ENCODE assay signal across 8 cellular contexts in genomic region chr7:144842377-144842851, GRCh38. TPM values are rescaled to one million over a fixed set of nuclear protein-coding genes. Genes with fewer than 3 reads are reported as not detected.
DNase-seq lines count a peak whose midpoint lies in the region; ATAC-seq, FAIRE-seq and TF ChIP-seq lines count a peak whose summit lies in the region.

No MANE protein-coding gene starts in this region.

- peak; percentile 88 for DNase-seq in CD14-positive monocyte (ENCODE audit: low spot score)
- DNase-seq in WTC11 (ENCODE audit: low spot score): no peak
- DNase-seq in right cardiac atrium: peak in 2 of 3 donors; percentile 27 to 47
- DNase-seq in D721Med (ENCODE audit: insufficient read length, low spot score): no peak
- DNase-seq in kidney: no peak

- peaks cover 0 to 3% of the 10 kb centered on the region in 2 donors for H3K36me3 Mint-ChIP-seq in CD14-positive monocyte
- H3K36me3 Mint-ChIP-seq in WTC11: no peaks in the 10 kb centered on the region

- peaks cover 21% of the 10 kb centered on the region for H3K4me1 Mint-ChIP-seq in CD14-positive monocyte
- H3K4me1 Mint-ChIP-seq in WTC11: peaks cover 5% of the 10 kb centered on the region

- CTCF ChIA-PET in WTC11 (lab: Charles Lee): no interaction called here

- FAIRE-seq in D721Med (lab: Jason Lieb, UNC) (no peak), kidney (lab: Jason Lieb, UNC) (no peak)

- peak overlapping the region; percentile 65 to 93 for H3K4me3 Mint-ChIP-seq in CD14-positive monocyte
- no peak overlapping the region for H3K4me3 Mint-ChIP-seq in WTC11

- H3K9me3 ChIP-seq in right cardiac atrium (ENCODE audit: control insufficient read depth, low read length) (no peaks in the 10 kb centered on the region), subcutaneous abdominal adipose tissue (ENCODE audit: control insufficient read depth in 5 of 5, low read length in 5 of 5) (peaks cover 0 to 18% (median 3%) of the 10 kb centered on the region in 5 donors), kidney (ENCODE audit: control insufficient read depth in 1 of 2, low read length in 2 of 2) (peaks cover 0 to 5% of the 10 kb centered on the region in 2 donors)

- 44% methylated on average over 6 of the region's 6 CpGs for WGBS in right cardiac atrium

- H3K27me3 Mint-ChIP-seq in CD14-positive monocyte (ENCODE audit: low read depth in 3 of 3) (no peaks in the 10 kb centered on the region), WTC11 (ENCODE audit: low read depth) (no peaks in the 10 kb centered on the region; the same call in 1 of the 2 replicates)

- H3K9ac ChIP-seq in subcutaneous abdominal adipose tissue (ENCODE audit: low read length in 5 of 5): no peak overlapping the region
- no peak overlapping the region for H3K9ac ChIP-seq in kidney (ENCODE audit: low read length in 2 of 2)

- no peaks in the 10 kb centered on the region for H3K27me3 ChIP-seq in right cardiac atrium (ENCODE audit: control insufficient read depth, insufficient read depth)
- H3K27me3 ChIP-seq in subcutaneous abdominal adipose tissue (ENCODE audit: control insufficient read depth in 5 of 5, insufficient read depth in 4 of 5, low read length in 5 of 5): no peaks in the 10 kb centered on the region

- H3K4me1 ChIP-seq in right cardiac atrium (ENCODE audit: control insufficient read depth, insufficient read depth, low read length) (no peaks in the 10 kb centered on the region), subcutaneous abdominal adipose tissue (ENCODE audit: control insufficient read depth in 5 of 5, insufficient read depth in 5 of 5, low read length in 5 of 5) (peaks cover 0 to 8% (median 0%) of the 10 kb centered on the region in 5 donors), kidney (ENCODE audit: control insufficient read depth in 1 of 2, insufficient read depth in 1 of 2, low read depth in 1 of 2, low read length in 2 of 2) (no peaks in the 10 kb centered on the region)

- H3K27ac ChIP-seq in right cardiac atrium (ENCODE audit: low read length): peak overlapping the region; percentile 20
- peak overlapping the region; percentile 24 for H3K27ac ChIP-seq in subcutaneous abdominal adipose tissue (ENCODE audit: low read depth, low read length)
- no peak overlapping the region for H3K27ac ChIP-seq in kidney (ENCODE audit: low read depth in 2 of 2, low read length in 2 of 2)

- POLR2A ChIA-PET in WTC11 (lab: Charles Lee): no interaction called here

- TF ChIP-seq CTCF in CD14-positive monocyte (IDR thresholded peaks at IDR 0.05) (no peak), WTC11 (IDR thresholded peaks at IDR 0.05) (no peak), D721Med (IDR thresholded peaks at IDR 0.05; ENCODE audit: insufficient read depth, missing control alignments) (no peak), kidney (IDR thresholded peaks at IDR 0.05; ENCODE audit: borderline replicate concordance, extremely low read depth, insufficient read depth) (no peak)

- H3K36me3 ChIP-seq in subcutaneous abdominal adipose tissue (ENCODE audit: control insufficient read depth in 5 of 5, insufficient read depth in 5 of 5, low read length in 5 of 5) (no peaks in the 10 kb centered on the region), kidney (ENCODE audit: control insufficient read depth in 1 of 2, insufficient read depth in 2 of 2, low read length in 2 of 2) (no peaks in the 10 kb centered on the region)

- peaks cover 0 to 4% (median 1%) of the 10 kb centered on the region in 7 donors for H3K9me3 Mint-ChIP-seq in CD14-positive monocyte
- H3K9me3 Mint-ChIP-seq in WTC11: peaks cover 17% of the 10 kb centered on the region

- ATAC-seq in GM19395 (IDR thresholded peaks at IDR 0.05; ENCODE audit: unreplicated experiment) (peak; percentile 94), HG03196 (IDR thresholded peaks at IDR 0.05; ENCODE audit: unreplicated experiment) (peak; percentile 89), WTC11 (peak; percentile 78), right cardiac atrium (peak; percentile 72 to 93)

- H3K4me3 ChIP-seq in right cardiac atrium (ENCODE audit: low read length) (no peak overlapping the region), subcutaneous abdominal adipose tissue (ENCODE audit: low read depth in 1 of 5, low read length in 5 of 5) (peak overlapping the region in 2 of 5 donors; percentile 4 to 11), kidney (ENCODE audit: low read length in 2 of 2) (no peak overlapping the region)

- intact Hi-C loops in CD14-positive monocyte (cut with micrococcal nuclease) (no loop called here), right cardiac atrium (cut with DNase I) (no loop called here), kidney (cut with DNase I) (no loop called here)

- peak overlapping the region; percentile 97 to 100 (median 97) for H3K27ac Mint-ChIP-seq in CD14-positive monocyte
- H3K27ac Mint-ChIP-seq in WTC11: peak overlapping the region; percentile 58

TF ChIP-seq in WTC11, 78 proteins besides CTCF, POLR2A, EP300 and RAD21 (continues in another document):
- TF ChIP-seq, protein P1, sequence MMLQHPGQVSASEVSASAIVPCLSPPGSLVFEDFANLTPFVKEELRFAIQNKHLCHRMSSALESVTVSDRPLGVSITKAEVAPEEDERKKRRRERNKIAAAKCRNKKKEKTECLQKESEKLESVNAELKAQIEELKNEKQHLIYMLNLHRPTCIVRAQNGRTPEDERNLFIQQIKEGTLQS (CRISPR knock-in tag; conservative IDR thresholded peaks at IDR 0.05): no peak
- TF ChIP-seq, protein P2, sequence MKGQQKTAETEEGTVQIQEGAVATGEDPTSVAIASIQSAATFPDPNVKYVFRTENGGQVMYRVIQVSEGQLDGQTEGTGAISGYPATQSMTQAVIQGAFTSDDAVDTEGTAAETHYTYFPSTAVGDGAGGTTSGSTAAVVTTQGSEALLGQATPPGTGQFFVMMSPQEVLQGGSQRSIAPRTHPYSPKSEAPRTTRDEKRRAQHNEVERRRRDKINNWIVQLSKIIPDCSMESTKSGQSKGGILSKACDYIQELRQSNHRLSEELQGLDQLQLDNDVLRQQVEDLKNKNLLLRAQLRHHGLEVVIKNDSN (CRISPR knock-in tag; IDR thresholded peaks at IDR 0.05): no peak
- no peak for TF ChIP-seq ATF6 (CRISPR knock-in tag; IDR thresholded peaks at IDR 0.05)
- no peak for TF ChIP-seq OVOL2 (CRISPR knock-in tag; IDR thresholded peaks at IDR 0.05; ENCODE audit: borderline replicate concordance)
- no peak for TF ChIP-seq PRRX2 (CRISPR knock-in tag; IDR thresholded peaks at IDR 0.05)
- no peak for TF ChIP-seq ESRRA (CRISPR knock-in tag; IDR thresholded peaks at IDR 0.05; ENCODE audit: borderline replicate concordance)
- no peak for TF ChIP-seq SMAD3 (CRISPR knock-in tag; IDR thresholded peaks at IDR 0.05; ENCODE audit: borderline replicate concordance)
- no peak for TF ChIP-seq ATF1 (CRISPR knock-in tag; IDR thresholded peaks at IDR 0.05)
- no peak for TF ChIP-seq IRF2 (CRISPR knock-in tag; IDR thresholded peaks at IDR 0.05; ENCODE audit: borderline replicate concordance, low read depth)
- TF ChIP-seq ZNF317 (CRISPR knock-in tag; IDR thresholded peaks at IDR 0.05; ENCODE audit: borderline replicate concordance, low read depth): no peak
- no peak for TF ChIP-seq CDX4 (CRISPR knock-in tag; IDR thresholded peaks at IDR 0.05; ENCODE audit: borderline replicate concordance)
- TF ChIP-seq ZNF263 (CRISPR knock-in tag; IDR thresholded peaks at IDR 0.05; ENCODE audit: low read depth): no peak
- TF ChIP-seq NR2C2 (CRISPR knock-in tag; IDR thresholded peaks at IDR 0.05): no peak
- TF ChIP-seq, protein P3, sequence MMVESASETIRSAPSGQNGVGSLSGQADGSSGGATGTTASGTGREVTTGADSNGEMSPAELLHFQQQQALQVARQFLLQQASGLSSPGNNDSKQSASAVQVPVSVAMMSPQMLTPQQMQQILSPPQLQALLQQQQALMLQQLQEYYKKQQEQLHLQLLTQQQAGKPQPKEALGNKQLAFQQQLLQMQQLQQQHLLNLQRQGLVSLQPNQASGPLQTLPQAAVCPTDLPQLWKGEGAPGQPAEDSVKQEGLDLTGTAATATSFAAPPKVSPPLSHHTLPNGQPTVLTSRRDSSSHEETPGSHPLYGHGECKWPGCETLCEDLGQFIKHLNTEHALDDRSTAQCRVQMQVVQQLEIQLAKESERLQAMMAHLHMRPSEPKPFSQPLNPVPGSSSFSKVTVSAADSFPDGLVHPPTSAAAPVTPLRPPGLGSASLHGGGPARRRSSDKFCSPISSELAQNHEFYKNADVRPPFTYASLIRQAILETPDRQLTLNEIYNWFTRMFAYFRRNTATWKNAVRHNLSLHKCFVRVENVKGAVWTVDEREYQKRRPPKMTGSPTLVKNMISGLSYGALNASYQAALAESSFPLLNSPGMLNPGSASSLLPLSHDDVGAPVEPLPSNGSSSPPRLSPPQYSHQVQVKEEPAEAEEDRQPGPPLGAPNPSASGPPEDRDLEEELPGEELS (CRISPR knock-in tag; IDR thresholded peaks at IDR 0.05): no peak

RNA-seq across cellular contexts. Expression of gene TPK1, which starts 6.6 kb away (rescaled TPM):
- 10 to 100 TPM; 33.1 to 33.8 TPM for polyA plus RNA-seq in CD14-positive monocyte
- total RNA-seq in WTC11 (2021): 2.7 to 3.6 TPM (median 2.7 TPM) in 3 replicates
- total RNA-seq in right cardiac atrium: 1 to 10 TPM; 7.4 to 8.8 (median 7.9) TPM
- 5.5 TPM for polyA plus RNA-seq in right cardiac atrium
- total RNA-seq in kidney: 15.5 TPM
- polyA plus RNA-seq in kidney (ENCODE audit: insufficient read depth, low read depth, low replicate concordance): 5.3 TPM

Comparison
In these comparisons a context has a peak if more than half of its experiments do, and no peak if none do; other contexts are left out.
1. DNase-seq: peak in CD14-positive monocyte (single experiment) and right cardiac atrium (2 of 3); none in WTC11 (single experiment), D721Med (single experiment) and kidney (single experiment).
2. H3K27ac ChIP-seq: peak in right cardiac atrium (single experiment) and subcutaneous abdominal adipose tissue (single experiment); none in kidney (0 of 2).
3. Peak in every context shown above with its lines, with median percentiles within 50 percentile points of each other: ATAC-seq.